ENCODE assay signal across 1 cellular context in genomic region chr4:140049024-140049923, GRCh38.
A peak's percentile ranks its signal among the peaks of the same experiment; 100 is the strongest.
TF ChIP-seq lines count a peak whose summit lies in the region.

No MANE protein-coding gene starts in this region.

TF ChIP-seq in SK-N-SH treated with all-trans-retinoic acid at 6 μM for 48 hours, 23 proteins besides CTCF, POLR2A, EP300 and RAD21 (continued from another document):
- TF ChIP-seq POU6F1 (CRISPR knock-in tag; IDR thresholded peaks at IDR 0.05; ENCODE audit: borderline replicate concordance, low read depth) (no peak), OSR1 (CRISPR knock-in tag; IDR thresholded peaks at IDR 0.05) (no peak), PPARA (CRISPR knock-in tag; IDR thresholded peaks at IDR 0.05; ENCODE audit: borderline replicate concordance) (no peak), CREB5 (CRISPR knock-in tag; IDR thresholded peaks at IDR 0.05; ENCODE audit: low read depth) (no peak), ZFP30 (CRISPR knock-in tag; IDR thresholded peaks at IDR 0.05) (no peak), CSDC2 (CRISPR knock-in tag; IDR thresholded peaks at IDR 0.05) (no peak), ZC3H10 (CRISPR knock-in tag; IDR thresholded peaks at IDR 0.05) (no peak), GLIS3 (CRISPR knock-in tag; IDR thresholded peaks at IDR 0.05) (no peak), ESRRG (CRISPR knock-in tag; IDR thresholded peaks at IDR 0.05) (no peak), ZFP3 (CRISPR knock-in tag; IDR thresholded peaks at IDR 0.05) (no peak), SNAI2 (CRISPR knock-in tag; IDR thresholded peaks at IDR 0.05) (no peak)
- TF ChIP-seq, protein P1, sequence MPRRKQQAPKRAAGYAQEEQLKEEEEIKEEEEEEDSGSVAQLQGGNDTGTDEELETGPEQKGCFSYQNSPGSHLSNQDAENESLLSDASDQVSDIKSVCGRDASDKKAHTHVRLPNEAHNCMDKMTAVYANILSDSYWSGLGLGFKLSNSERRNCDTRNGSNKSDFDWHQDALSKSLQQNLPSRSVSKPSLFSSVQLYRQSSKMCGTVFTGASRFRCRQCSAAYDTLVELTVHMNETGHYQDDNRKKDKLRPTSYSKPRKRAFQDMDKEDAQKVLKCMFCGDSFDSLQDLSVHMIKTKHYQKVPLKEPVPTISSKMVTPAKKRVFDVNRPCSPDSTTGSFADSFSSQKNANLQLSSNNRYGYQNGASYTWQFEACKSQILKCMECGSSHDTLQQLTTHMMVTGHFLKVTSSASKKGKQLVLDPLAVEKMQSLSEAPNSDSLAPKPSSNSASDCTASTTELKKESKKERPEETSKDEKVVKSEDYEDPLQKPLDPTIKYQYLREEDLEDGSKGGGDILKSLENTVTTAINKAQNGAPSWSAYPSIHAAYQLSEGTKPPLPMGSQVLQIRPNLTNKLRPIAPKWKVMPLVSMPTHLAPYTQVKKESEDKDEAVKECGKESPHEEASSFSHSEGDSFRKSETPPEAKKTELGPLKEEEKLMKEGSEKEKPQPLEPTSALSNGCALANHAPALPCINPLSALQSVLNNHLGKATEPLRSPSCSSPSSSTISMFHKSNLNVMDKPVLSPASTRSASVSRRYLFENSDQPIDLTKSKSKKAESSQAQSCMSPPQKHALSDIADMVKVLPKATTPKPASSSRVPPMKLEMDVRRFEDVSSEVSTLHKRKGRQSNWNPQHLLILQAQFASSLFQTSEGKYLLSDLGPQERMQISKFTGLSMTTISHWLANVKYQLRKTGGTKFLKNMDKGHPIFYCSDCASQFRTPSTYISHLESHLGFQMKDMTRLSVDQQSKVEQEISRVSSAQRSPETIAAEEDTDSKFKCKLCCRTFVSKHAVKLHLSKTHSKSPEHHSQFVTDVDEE (CRISPR knock-in tag; IDR thresholded peaks at IDR 0.05) = 0 out of 2 replicates have a peak, but pooled peaks have one; percentile 22
TF ChIP-seq in SK-N-SH treated with all-trans-retinoic acid at 6 μM for 48 hours: peak in this region for 4.
